In the genomic region with DNA sequence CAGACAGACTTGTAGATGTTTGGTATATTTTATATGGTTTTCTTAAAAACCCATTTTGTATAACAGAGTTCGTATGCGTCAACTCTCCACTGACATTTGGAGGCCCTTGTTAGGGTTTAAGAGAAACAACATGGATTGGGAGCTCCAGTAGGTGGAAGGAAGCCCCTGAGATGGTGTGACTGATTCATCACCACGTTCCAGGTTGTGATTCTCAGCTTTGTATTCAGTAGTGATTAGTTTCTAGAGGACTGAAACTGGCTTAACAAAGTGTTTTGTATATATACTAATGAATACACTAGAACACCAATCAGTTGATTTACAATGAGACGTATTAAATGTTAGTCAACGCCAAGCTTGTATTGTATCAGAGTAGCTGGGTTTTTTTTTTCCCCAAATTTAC, we compare ENCODE assay signal across 15 cellular contexts.
"Had no signal": no experiment of that assay in that cellular context is flagged by ENCODE, and none has a peak within 500 bp of the region (broad histone marks: within the 10 kb centered on the region; RNA-seq: fewer than 3 reads in every experiment).

No MANE protein-coding gene starts in this region.

- H3K9me3 ChIP-seq: lower lobe of right lung, prostate gland, sigmoid colon, SJSA1 had no signal

- H3K4me1 ChIP-seq: prostate gland, SJSA1 had no signal

- DNase-seq: activated gamma-delta T cell treated with Interleukin-2 at 50 U/mL for 16 hours; caudate nucleus; effector CD8-positive, alpha-beta T cell; hypothalamus; lower lobe of right lung; midbrain; nucleus accumbens; sigmoid colon; stimulated activated CD4-positive, alpha-beta T cell treated with anti-CD3 and anti-CD28 coated beads, Interleukin-2, amount 100 ng/mL, for 24 hours; stimulated activated naive CD4-positive, alpha-beta T cell; SW 1271 had no signal

- H3K4me3 ChIP-seq: coronary artery, lower lobe of right lung, prostate gland, sigmoid colon, SJSA1 had no signal

- H3K27ac ChIP-seq: coronary artery, epithelial cell of prostate, lower lobe of right lung, prostate gland, sigmoid colon, SJSA1 had no signal

- H3K36me3 ChIP-seq: lower lobe of right lung, prostate gland, sigmoid colon had no signal

- H3K27me3 ChIP-seq: sigmoid colon, SJSA1 had no signal

- ATAC-seq: lower lobe of right lung had no signal
